Comparison of ENCODE assay signal across 17 cellular contexts in genomic region chr21:45847870-45848269, GRCh38.
DNase-seq lines count a peak whose midpoint lies in the region; ATAC-seq and TF ChIP-seq lines count a peak whose summit lies in the region.
"Had no signal": no experiment of that assay in that cellular context is flagged by ENCODE, and none has a peak within 500 bp of the region (broad histone marks: within the 10 kb centered on the region; RNA-seq: fewer than 3 reads in every experiment).

No MANE protein-coding gene starts in this region.

- no peaks in the 10 kb centered on the region for H3K36me3 ChIP-seq in GM06990 (ENCODE audit: control insufficient read depth, insufficient read depth, low read length)

- H3K4me3 ChIP-seq in GM06990 (replicated peaks; ENCODE audit: low read depth, low read length): no peak overlapping the region
- no peak overlapping the region for H3K4me3 ChIP-seq in astrocyte of the spinal cord (ENCODE audit: low read depth, low read length)
- H3K4me3 ChIP-seq: psoas muscle, spleen had no signal

- H3K27me3 Mint-ChIP-seq in nephron (ENCODE audit: low read depth): peaks cover 11% of the 10 kb centered on the region

- H3K27me3 ChIP-seq in GM06990 (replicated peaks; ENCODE audit: control insufficient read depth, insufficient read depth, low read length): no peaks in the 10 kb centered on the region; the same call in 1 of the 2 replicates
- H3K27me3 ChIP-seq: spleen had no signal

- DNase-seq in GM06990 (ENCODE audit: extremely low read depth, insufficient read length) (no peak), NCI-H1092 (lab: John Stamatoyannopoulos, UW) (peak; percentile 39), astrocyte of the spinal cord (ENCODE audit: low read depth, low spot score) (peak; percentile 32), activated gamma-delta T cell (lab: John Stamatoyannopoulos, UW) (no peak), NCI-H526 (lab: John Stamatoyannopoulos, UW) (no peak)
- DNase-seq: activated effector memory CD4-positive, alpha-beta T cell treated with Interleukin-2 at 50 U/mL for 16 hours; anterior cingulate cortex; cortex of kidney; midbrain; NCI-H187 treated with DMSO at 0.1 percent for 48 hours; NCI-H524 treated with DMSO at 0.1 percent for 48 hours; OCI-M1; psoas muscle; spleen had no signal

- peak overlapping the region in 2 of 3 experiments; percentile 33 to 52 for H3K27ac Mint-ChIP-seq in nephron
- H3K27ac Mint-ChIP-seq: B cell had no signal

- H3K4me3 Mint-ChIP-seq in nephron: no peak overlapping the region
- H3K4me3 Mint-ChIP-seq: B cell had no signal

- ATAC-seq in HG03095 (IDR thresholded peaks at IDR 0.05; ENCODE audit: unreplicated experiment): no peak
- ATAC-seq: psoas muscle had no signal

- in situ Hi-C loops in astrocyte of the spinal cord (cut with HindIII; ENCODE audit: low sequenced_read_pairs): no loop called here

- H3K9me3 Mint-ChIP-seq in nephron: peaks cover 7% of the 10 kb centered on the region

- H3K4me1 Mint-ChIP-seq in nephron: peaks cover 31% of the 10 kb centered on the region
- H3K4me1 Mint-ChIP-seq: B cell had no signal

- peak; percentile 16 for TF ChIP-seq CTCF in GM06990 (IDR thresholded peaks at IDR 0.05; ENCODE audit: insufficient read depth, low read length, poor library complexity, severe bottlenecking)
- no peak for TF ChIP-seq CTCF in astrocyte of the spinal cord (IDR thresholded peaks at IDR 0.05; ENCODE audit: low read depth, low read length)
- no peak for TF ChIP-seq CTCF in nephron (IDR thresholded peaks at IDR 0.05; ENCODE audit: unreplicated experiment in 3 of 3)

- no peaks in the 10 kb centered on the region for H3K36me3 Mint-ChIP-seq in nephron (ENCODE audit: low read depth)

Comparison
In these comparisons a context has a peak if more than half of its experiments do, and no peak if none do; other contexts are left out.
1. DNase-seq: peak in NCI-H1092 (single experiment) and astrocyte of the spinal cord (single experiment); none in GM06990 (single experiment), activated gamma-delta T cell (single experiment) and NCI-H526 (0 of 2).